In genomic region chrX:55057691-55058249, GRCh38 we compare ENCODE assay signal across 8 cellular contexts. TPM values are rescaled to one million over a fixed set of nuclear protein-coding genes. Genes with fewer than 3 reads are reported as not detected.
DNase-seq lines count a peak whose midpoint lies in the region; ATAC-seq, FAIRE-seq and TF ChIP-seq lines count a peak whose summit lies in the region.

No MANE protein-coding gene starts in this region.

- peak; percentile 64 to 81; a peak in 5 of 6 replicates for ATAC-seq in A549
- peak; percentile 76 for ATAC-seq in HG03378 (IDR thresholded peaks at IDR 0.05; ENCODE audit: unreplicated experiment)
- ATAC-seq in stimulated activated naive CD8-positive, alpha-beta T cell treated with anti-CD3 and anti-CD28 coated beads, Interleukin-15, amount 100 ng/mL, for 72 hours, result no peak

- TF ChIP-seq POLR2A in A549 (IDR thresholded peaks at IDR 0.05; ENCODE audit: low read length), result no peak
- TF ChIP-seq POLR2A in breast epithelium (IDR thresholded peaks at IDR 0.05), result no peak

- no peaks in the 10 kb centered on the region for H3K36me3 ChIP-seq in breast epithelium
- H3K36me3 ChIP-seq in kidney epithelial cell (ENCODE audit: control insufficient read depth, insufficient read depth, low read length), result no peaks in the 10 kb centered on the region
- no peaks in the 10 kb centered on the region for H3K36me3 ChIP-seq in MG63

- H3K27me3 Mint-ChIP-seq in stimulated activated naive CD8-positive, alpha-beta T cell treated with anti-CD3 and anti-CD28 coated beads, Interleukin-15, amount 100 ng/mL, for 72 hours, result no peaks in the 10 kb centered on the region

- peak; percentile 77 to 83 for TF ChIP-seq RAD21 in A549 (conservative IDR thresholded peaks at IDR 0.05 in 1 of 2, IDR thresholded peaks at IDR 0.05 in 1 of 2)

- H3K9me3 Mint-ChIP-seq in stimulated activated naive CD8-positive, alpha-beta T cell treated with anti-CD3 and anti-CD28 coated beads, Interleukin-15, amount 100 ng/mL, for 72 hours, result no peaks in the 10 kb centered on the region

- H3K4me3 ChIP-seq in A549 (no peak overlapping the region), breast epithelium (peak overlapping the region in 1 of 3 donors; percentile 4), kidney epithelial cell (ENCODE audit: low read depth, low read length) (no peak overlapping the region), MG63 (no peak overlapping the region)

- DNase-seq in A549 (ENCODE audit: low read depth in 1 of 2, low spot score in 1 of 2) (peak; percentile 2 to 33), Daoy (ENCODE audit: low read depth) (peak; percentile 14), SHP77 (lab: John Stamatoyannopoulos, UW) (peak; percentile 55 to 65), breast epithelium (ENCODE audit: low spot score in 2 of 2) (no peak), kidney epithelial cell (ENCODE audit: low read depth) (no peak), MG63 (no peak)
- DNase-seq in stimulated activated naive CD8-positive, alpha-beta T cell treated with anti-CD3 and anti-CD28 coated beads, Interleukin-15, amount 100 ng/mL, for 72 hours, result peak in 1 of 2 donors; percentile 9

- POLR2A ChIA-PET in A549 (lab: Yijun Ruan, JAX), result interaction anchor here (1.2 kb wide), 1 partner anchor 418 kb away, joined by 7 read pairs; no protein-coding TSS in a partner anchor

- H3K4me2 ChIP-seq in A549, result peak overlapping the region; percentile 21; the same call in 2 of the 3 replicates

- no peak overlapping the region for H3K27ac ChIP-seq in A549
- H3K27ac ChIP-seq in breast epithelium, result no peak overlapping the region

- WGBS in A549 (ENCODE audit: missing lambda C conversion rate), result 17% methylated on average over 5 of the region's 5 CpGs

- intact Hi-C loops in breast epithelium (cut with DNase I; ENCODE audit: low total_unique reads), result no loop called here

- H3K27ac Mint-ChIP-seq in stimulated activated naive CD8-positive, alpha-beta T cell treated with anti-CD3 and anti-CD28 coated beads, Interleukin-15, amount 100 ng/mL, for 72 hours, result peak overlapping the region in 1 of 2 donors; percentile 57

- H3K9me3 ChIP-seq in A549 (no peaks in the 10 kb centered on the region), breast epithelium (no peaks in the 10 kb centered on the region), MG63 (no peaks in the 10 kb centered on the region)

- peaks cover 14% of the 10 kb centered on the region for H3K4me1 Mint-ChIP-seq in stimulated activated naive CD8-positive, alpha-beta T cell treated with anti-CD3 and anti-CD28 coated beads, Interleukin-15, amount 100 ng/mL, for 72 hours

- CTCF ChIA-PET in A549 (lab: Yijun Ruan, JAX), result interaction anchor here (0.7 to 1.3 kb wide), 8 partner anchors 40 to 1175 kb away, joined by 3 to 13 read pairs (median 4); no protein-coding TSS in a partner anchor

- FAIRE-seq in A549 (lab: Jason Lieb, UNC), result no peak

- H3K27me3 ChIP-seq in breast epithelium, result peaks cover 0 to 33% of the 10 kb centered on the region in 2 donors
- no peaks in the 10 kb centered on the region for H3K27me3 ChIP-seq in kidney epithelial cell (ENCODE audit: control insufficient read depth, insufficient read depth, low read length)
- H3K27me3 ChIP-seq in MG63, result no peaks in the 10 kb centered on the region

- TF ChIP-seq CTCF in A549 (IDR thresholded peaks at IDR 0.05) (peak; percentile 67), breast epithelium (IDR thresholded peaks at IDR 0.05) (peak in 2 of 3 donors; percentile 61), kidney epithelial cell (IDR thresholded peaks at IDR 0.05; ENCODE audit: insufficient read depth, low read length, poor library complexity, severe bottlenecking) (peak; percentile 66)

- no peak for TF ChIP-seq EP300 in A549 (IDR thresholded peaks at IDR 0.05)

- H3K4me3 Mint-ChIP-seq in stimulated activated naive CD8-positive, alpha-beta T cell treated with anti-CD3 and anti-CD28 coated beads, Interleukin-15, amount 100 ng/mL, for 72 hours, result peak overlapping the region; percentile 72 to 74

- H3K4me1 ChIP-seq in A549 (no peaks in the 10 kb centered on the region), breast epithelium (no peaks in the 10 kb centered on the region)

TF ChIP-seq in A549, 52 proteins besides CTCF, POLR2A, EP300 and RAD21:
- TF ChIP-seq SMC3 (IDR thresholded peaks at IDR 0.05), result peak; percentile 60
- TF ChIP-seq CHD4 (IDR thresholded peaks at IDR 0.05; ENCODE audit: borderline replicate concordance), result no peak
- no peak for TF ChIP-seq TP53 (CRISPR knock-in tag; IDR thresholded peaks at IDR 0.05)

RNA-seq across cellular contexts. Expression of gene PAGE2B, which starts 17.1 kb away (rescaled TPM):
- not detected in 2 replicates for polyA plus RNA-seq in A549 (2011; rRNA removed)
- polyA plus RNA-seq in A549 (2012; cell fraction: cytosol; rRNA removed), result not detected in 2 replicates
- not detected in 2 replicates for polyA plus RNA-seq in A549 (2012; cell fraction: nucleus; rRNA removed)
- polyA plus RNA-seq in A549 (2017; fragmentation: RNase III; extraction: RNeasy Plus Mini Kit Qiagen cat#74134 plus additional on column Dnase treatment), result not detected in 3 replicates
- not detected in 2 replicates for polyA minus RNA-seq in A549 (2011; rRNA and poly(A)+ RNA removed)
- total RNA-seq in Daoy (2014; rRNA removed; shearing (Covaris generic)), result 2.3 TPM in 1 of 2 replicates, not detected in the other
- not detected for total RNA-seq in breast epithelium
- not detected in 2 replicates for total RNA-seq in kidney epithelial cell
- total RNA-seq in MG63 (2014; rRNA removed; shearing (Covaris generic); ENCODE audit: low replicate concordance), result not detected in 2 replicates

RNA-seq across cellular contexts. Expression of gene ALAS2, which starts 27.0 kb away (rescaled TPM):
- polyA plus RNA-seq in A549 (2011; rRNA removed) (not detected in 2 replicates), A549 (2017; fragmentation: RNase III; extraction: RNeasy Plus Mini Kit Qiagen cat#74134 plus additional on column Dnase treatment) (not detected in 3 replicates)
- not detected in 2 replicates for polyA plus RNA-seq in A549 (2012; cell fraction: cytosol; rRNA removed)
- polyA plus RNA-seq in A549 (2012; cell fraction: nucleus; rRNA removed), result not detected in 2 replicates
- polyA minus RNA-seq in A549 (2011; rRNA and poly(A)+ RNA removed), result not detected in 2 replicates
- not detected in 2 replicates for total RNA-seq in Daoy (2014; rRNA removed; shearing (Covaris generic))
- total RNA-seq in breast epithelium (1 to 10 TPM in 2 of 3 donors, not detected in 1; 1.1 to 1.3 TPM), kidney epithelial cell (not detected in 2 replicates)
- total RNA-seq in MG63 (2014; rRNA removed; shearing (Covaris generic); ENCODE audit: low replicate concordance), result not detected in 2 replicates

RNA-seq across cellular contexts. Expression of gene PAGE2, which starts 31.0 kb away (rescaled TPM):
- polyA plus RNA-seq in A549 (2011; rRNA removed) (not detected in 2 replicates), A549 (2017; fragmentation: RNase III; extraction: RNeasy Plus Mini Kit Qiagen cat#74134 plus additional on column Dnase treatment) (not detected in 3 replicates)
- not detected in 2 replicates for polyA plus RNA-seq in A549 (2012; cell fraction: cytosol; rRNA removed)
- not detected in 2 replicates for polyA plus RNA-seq in A549 (2012; cell fraction: nucleus; rRNA removed)
- not detected in 2 replicates for polyA minus RNA-seq in A549 (2011; rRNA and poly(A)+ RNA removed)
- total RNA-seq in Daoy (2014; rRNA removed; shearing (Covaris generic)), result 0.29 and 1.1 TPM in 2 replicates
- total RNA-seq in breast epithelium (not detected), kidney epithelial cell (not detected in 2 replicates)
- total RNA-seq in MG63 (2014; rRNA removed; shearing (Covaris generic); ENCODE audit: low replicate concordance), result not detected in 2 replicates

RNA-seq across cellular contexts. Expression of gene APEX2, which starts 57.6 kb away (rescaled TPM):
- polyA plus RNA-seq in A549 (2011; rRNA removed) (37.3 and 37.8 TPM in 2 replicates), A549 (2017; fragmentation: RNase III; extraction: RNeasy Plus Mini Kit Qiagen cat#74134 plus additional on column Dnase treatment) (27.8 to 29.1 TPM (median 28.0 TPM) in 3 replicates)
- polyA plus RNA-seq in A549 (2012; cell fraction: cytosol; rRNA removed), result 48.4 and 59.5 TPM in 2 replicates
- polyA plus RNA-seq in A549 (2012; cell fraction: nucleus; rRNA removed), result 50.2 and 52.3 TPM in 2 replicates
- 40.0 and 46.0 TPM in 2 replicates for polyA minus RNA-seq in A549 (2011; rRNA and poly(A)+ RNA removed)
- total RNA-seq in Daoy (2014; rRNA removed; shearing (Covaris generic)), result 16.5 and 18.7 TPM in 2 replicates
- total RNA-seq in breast epithelium (10 to 100 TPM in 2 of 3 donors, 1 to 10 TPM in 1; 6.7 to 13.2 (median 10.8) TPM), kidney epithelial cell (13.8 and 15.1 TPM in 2 replicates)
- total RNA-seq in MG63 (2014; rRNA removed; shearing (Covaris generic); ENCODE audit: low replicate concordance), result 3.1 and 6.4 TPM in 2 replicates

Comparison
In these comparisons a context has a peak if more than half of its experiments do, and no peak if none do; other contexts are left out.
1. DNase-seq: peak in A549 (2 of 2), Daoy (single experiment) and SHP77 (2 of 2); none in breast epithelium (0 of 2), kidney epithelial cell (single experiment) and MG63 (single experiment).
2. Peak in every context shown above with its lines, with median percentiles within 50 percentile points of each other: CTCF ChIP-seq.